ENCODE assay signal across 17 cellular contexts in the genomic region with DNA sequence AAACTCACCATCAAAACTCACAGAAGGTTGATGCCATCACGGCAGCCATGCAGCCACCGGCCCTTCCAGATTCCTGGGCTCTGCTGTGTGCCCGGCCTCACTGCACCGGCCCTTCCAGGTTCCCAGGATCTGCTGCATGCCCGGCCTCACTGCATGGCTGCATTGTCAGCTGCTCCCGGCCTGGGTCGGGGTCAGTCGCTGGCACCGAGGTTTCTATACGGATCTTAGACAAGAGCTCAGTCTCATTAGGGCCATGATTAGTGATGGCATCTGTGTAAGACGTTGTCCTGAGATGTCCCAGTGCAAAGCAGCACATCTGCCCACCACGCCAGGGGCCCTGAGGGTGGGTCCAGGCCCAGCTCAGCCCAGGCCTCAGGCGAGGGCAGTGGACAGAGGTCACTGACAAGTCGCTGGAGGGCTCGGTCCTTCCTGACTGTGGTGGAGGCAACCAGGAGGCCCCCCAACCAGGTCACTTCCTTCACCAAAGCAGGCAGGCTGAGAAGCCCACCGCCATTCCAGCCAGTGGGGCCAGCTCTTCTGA. TPM values are rescaled to one million over a fixed set of nuclear protein-coding genes. Genes with fewer than 3 reads are reported as not detected.
A peak's percentile ranks its signal among the peaks of the same experiment; 100 is the strongest.
DNase-seq lines count a peak whose midpoint lies in the region; ATAC-seq and TF ChIP-seq lines count a peak whose summit lies in the region.
"Had no signal": no experiment of that assay in that cellular context is flagged by ENCODE, and none has a peak within 500 bp of the region (broad histone marks: within the 10 kb centered on the region; RNA-seq: fewer than 3 reads in every experiment).

No MANE protein-coding gene starts in this region.

- H3K4me3 Mint-ChIP-seq in osteocyte (ENCODE audit: unreplicated experiment), result no peak overlapping the region
- H3K4me3 Mint-ChIP-seq: CD4-positive, CD25-positive, alpha-beta regulatory T cell had no signal

- TF ChIP-seq POLR2A in esophagus muscularis mucosa (IDR thresholded peaks at IDR 0.05; ENCODE audit: low read depth) (no peak), vagina (IDR thresholded peaks at IDR 0.05) (no peak)

- intact Hi-C loops in esophagus muscularis mucosa (cut with DNase I), result no loop called here
- intact Hi-C loops in vagina (cut with DNase I), result no loop called here

- H3K36me3 Mint-ChIP-seq in osteocyte (ENCODE audit: unreplicated experiment), result no peaks in the 10 kb centered on the region
- H3K36me3 Mint-ChIP-seq: CD4-positive, CD25-positive, alpha-beta regulatory T cell had no signal

- ATAC-seq in HG03432 (IDR thresholded peaks at IDR 0.05; ENCODE audit: unreplicated experiment), result no peak

- H3K27me3 Mint-ChIP-seq in osteocyte (ENCODE audit: unreplicated experiment), result peaks cover 31% of the 10 kb centered on the region

- H3K9me3 ChIP-seq in esophagus muscularis mucosa (no peaks in the 10 kb centered on the region), vagina (no peaks in the 10 kb centered on the region)
- no peaks in the 10 kb centered on the region for H3K9me3 ChIP-seq in effector memory CD4-positive, alpha-beta T cell (ENCODE audit: control insufficient read depth, low read length)
- H3K9me3 ChIP-seq: BE2C, Caco-2, Peyer's patch had no signal

- TF ChIP-seq EP300 in esophagus muscularis mucosa (IDR thresholded peaks at IDR 0.05), result no peak

- TF ChIP-seq CTCF in esophagus muscularis mucosa (IDR thresholded peaks at IDR 0.05), result no peak
- no peak for TF ChIP-seq CTCF in osteocyte (IDR thresholded peaks at IDR 0.05)
- no peak for TF ChIP-seq CTCF in vagina (IDR thresholded peaks at IDR 0.05)

- no peaks in the 10 kb centered on the region for H3K36me3 ChIP-seq in esophagus muscularis mucosa
- no peaks in the 10 kb centered on the region for H3K36me3 ChIP-seq in vagina
- H3K36me3 ChIP-seq in effector memory CD4-positive, alpha-beta T cell (ENCODE audit: control insufficient read depth, insufficient read depth, low read length), result no peaks in the 10 kb centered on the region
- H3K36me3 ChIP-seq: BE2C, Peyer's patch had no signal

- 92% methylated on average over 4 of the region's 16 CpGs for WGBS in esophagus muscularis mucosa

- peak; percentile 32 for DNase-seq in activated CD8-positive, alpha-beta memory T cell treated with anti-CD3 and anti-CD28 coated beads for 24 hours
- DNase-seq in activated CD8-positive, alpha-beta memory T cell treated with anti-CD3 and anti-CD28 coated beads, Interleukin-2, amount 50 U/mL, for 4 hours, result no peak
- DNase-seq in esophagus muscularis mucosa (ENCODE audit: extremely low spot score), result peak; percentile 81
- peak; percentile 77 for DNase-seq in osteocyte (ENCODE audit: extremely low spot score, unreplicated experiment)
- peak; percentile 81 to 95 for DNase-seq in vagina (ENCODE audit: extremely low spot score in 2 of 2)
- DNase-seq in NCI-H510A treated with DMSO at 0.1 percent for 48 hours (lab: John Stamatoyannopoulos, UW), result no peak
- DNase-seq in effector memory CD4-positive, alpha-beta T cell, result no peak
- DNase-seq: BE2C; Caco-2; CD4-positive, CD25-positive, alpha-beta regulatory T cell; HCEC 1CT; NCI-H1105; NCI-H2081; NCI-H446 treated with DMSO at 0.1 percent for 48 hours; Peyer's patch; Right ventricle myocardium superior had no signal

- H3K27me3 ChIP-seq in esophagus muscularis mucosa (peaks cover 0 to 67% (median 0%) of the 10 kb centered on the region in 4 donors), vagina (no peaks in the 10 kb centered on the region)
- no peaks in the 10 kb centered on the region for H3K27me3 ChIP-seq in effector memory CD4-positive, alpha-beta T cell (replicated peaks; ENCODE audit: control insufficient read depth, insufficient read depth, low read length, poor library complexity, severe bottlenecking)
- H3K27me3 ChIP-seq: BE2C, Peyer's patch had no signal

- peaks cover 4% of the 10 kb centered on the region for H3K4me1 Mint-ChIP-seq in osteocyte (ENCODE audit: unreplicated experiment)
- H3K4me1 Mint-ChIP-seq: CD4-positive, CD25-positive, alpha-beta regulatory T cell had no signal

- no peaks in the 10 kb centered on the region for H3K9me3 Mint-ChIP-seq in osteocyte (ENCODE audit: unreplicated experiment)
- H3K9me3 Mint-ChIP-seq: CD4-positive, CD25-positive, alpha-beta regulatory T cell had no signal

- H3K4me3 ChIP-seq in esophagus muscularis mucosa (no peak overlapping the region), vagina (no peak overlapping the region)
- no peak overlapping the region for H3K4me3 ChIP-seq in effector memory CD4-positive, alpha-beta T cell (ENCODE audit: insufficient read depth, low read depth, low read length, poor library complexity, severe bottlenecking)
- H3K4me3 ChIP-seq: Peyer's patch had no signal

- H3K4me1 ChIP-seq in esophagus muscularis mucosa, result no peaks in the 10 kb centered on the region
- peaks cover 10% of the 10 kb centered on the region for H3K4me1 ChIP-seq in vagina
- H3K4me1 ChIP-seq in effector memory CD4-positive, alpha-beta T cell (ENCODE audit: control insufficient read depth, insufficient read depth, low read length, poor library complexity, severe bottlenecking), result no peaks in the 10 kb centered on the region
- H3K4me1 ChIP-seq: BE2C, Caco-2, Peyer's patch had no signal

- H3K27ac ChIP-seq in esophagus muscularis mucosa (replicated peaks in 1 of 4), result no peak overlapping the region
- no peak overlapping the region for H3K27ac ChIP-seq in vagina
- H3K27ac ChIP-seq in effector memory CD4-positive, alpha-beta T cell (ENCODE audit: insufficient read depth, low read length, poor library complexity, severe bottlenecking), result no peak overlapping the region
- H3K27ac ChIP-seq: Peyer's patch had no signal

- H3K27ac Mint-ChIP-seq in osteocyte (ENCODE audit: unreplicated experiment), result no peak overlapping the region
- H3K27ac Mint-ChIP-seq: CD4-positive, CD25-positive, alpha-beta regulatory T cell had no signal

RNA-seq across cellular contexts. Expression of a gene that starts 29.4 kb away (rescaled TPM):
- 10 to 100 TPM in 2 of 4 donors, 1 to 10 TPM in 2; 8.7 to 27.3 (median 10.2) TPM for total RNA-seq in esophagus muscularis mucosa
- 28.0 and 32.8 TPM in 2 replicates for total RNA-seq in osteocyte
- total RNA-seq in vagina, result 21.1 TPM

Comparison
In these comparisons a context has a peak if more than half of its experiments do, and no peak if none do; other contexts are left out.
1. DNase-seq: peak in activated CD8-positive, alpha-beta memory T cell treated with anti-CD3 and anti-CD28 coated beads for 24 hours (single experiment), esophagus muscularis mucosa (single experiment), osteocyte (single experiment) and vagina (2 of 2); none in activated CD8-positive, alpha-beta memory T cell treated with anti-CD3 and anti-CD28 coated beads, Interleukin-2, amount 50 U/mL, for 4 hours (single experiment), NCI-H510A treated with DMSO at 0.1 percent for 48 hours (single experiment) and effector memory CD4-positive, alpha-beta T cell (0 of 3).